9 cellular contexts compared by ENCODE assay signal in the genomic region with DNA sequence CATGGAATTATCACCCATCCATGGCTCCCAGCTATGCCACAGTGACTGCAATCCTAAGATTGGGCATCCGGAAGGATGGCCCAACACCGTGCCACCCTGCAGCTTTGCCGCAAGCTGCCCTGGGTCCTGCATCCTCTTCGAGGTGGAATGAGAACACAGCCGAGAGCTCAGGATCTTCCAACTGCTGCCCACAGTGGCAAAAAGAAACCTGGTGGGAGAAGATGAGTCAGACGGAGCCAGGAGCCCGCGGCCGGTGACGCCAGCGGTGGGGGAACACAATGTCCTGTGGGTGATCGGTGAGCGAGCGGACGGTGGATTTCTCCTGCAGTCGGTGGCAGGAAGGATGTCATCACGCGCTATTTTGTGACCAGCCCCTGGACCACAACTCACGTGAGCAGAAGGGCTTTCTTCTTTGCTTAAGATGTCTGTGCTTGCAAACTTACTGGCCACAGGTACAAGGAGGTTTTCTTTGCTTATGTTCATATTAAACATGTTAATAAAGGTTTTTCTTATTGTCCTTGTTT. TPM values are rescaled to one million over a fixed set of nuclear protein-coding genes. Genes with fewer than 3 reads are reported as not detected.
A peak's percentile ranks its signal among the peaks of the same experiment; 100 is the strongest.
DNase-seq lines count a peak whose midpoint lies in the region; ATAC-seq lines count a peak whose summit lies in the region.
"Had no signal": no experiment of that assay in that cellular context is flagged by ENCODE, and none has a peak within 500 bp of the region (broad histone marks: within the 10 kb centered on the region; RNA-seq: fewer than 3 reads in every experiment).

No MANE protein-coding gene starts in this region.

- peaks cover 48 to 60% of the 10 kb centered on the region in 2 donors for H3K4me1 ChIP-seq in duodenal mucosa (ENCODE audit: control insufficient read depth in 1 of 2, insufficient read depth in 2 of 2, low read length in 2 of 2)
- H3K4me1 ChIP-seq in stomach smooth muscle (ENCODE audit: control insufficient read depth, insufficient read depth, low read length), result peaks cover 37% of the 10 kb centered on the region

- CTCF ChIA-PET in activated CD8-positive, alpha-beta T cell treated with anti-CD3 and anti-CD28 coated beads, Interleukin-2, amount 10 ng/mL, durations not matched to agents 7 days and 5 days (lab: Charles Lee), result interaction anchor here (1.1 to 10.2 kb wide), 6 partner anchors 19 to 267 kb away, joined by 3 to 132 read pairs (median 8); a partner anchor contains a TSS

- DNase-seq in DMS 273 (lab: John Stamatoyannopoulos, UW; ENCODE audit: unreplicated experiment), result peak; percentile 53
- no peak for DNase-seq in DMS 273 treated with DMSO at 0.1 percent for 48 hours (lab: John Stamatoyannopoulos, UW)
- peak; percentile 89 for DNase-seq in NCI-H2196 (lab: John Stamatoyannopoulos, UW; ENCODE audit: unreplicated experiment)
- peak; percentile 92 for DNase-seq in activated CD8-positive, alpha-beta T cell treated with anti-CD3 and anti-CD28 coated beads, Interleukin-2, amount 10 ng/mL, durations not matched to agents 7 days and 5 days
- peak; percentile 97 for DNase-seq in natural killer cell treated with Interleukin-12 subunit alpha and Interleukin-12 subunit beta and Interleukin-15 and Interleukin-18, amount 100 ng/mL, for 72 hours (ENCODE audit: low spot score)

- H3K27me3 Mint-ChIP-seq in activated CD8-positive, alpha-beta T cell treated with anti-CD3 and anti-CD28 coated beads, Interleukin-2, amount 10 ng/mL, durations not matched to agents 7 days and 5 days (ENCODE audit: low read depth), result no peaks in the 10 kb centered on the region
- no peaks in the 10 kb centered on the region for H3K27me3 Mint-ChIP-seq in natural killer cell treated with Interleukin-12 subunit alpha and Interleukin-12 subunit beta and Interleukin-15 and Interleukin-18, amount 100 ng/mL, for 72 hours

- H3K4me3 Mint-ChIP-seq in activated CD8-positive, alpha-beta T cell treated with anti-CD3 and anti-CD28 coated beads, Interleukin-2, amount 10 ng/mL, durations not matched to agents 7 days and 5 days, result peak overlapping the region; percentile 88
- peak overlapping the region; percentile 88 for H3K4me3 Mint-ChIP-seq in natural killer cell treated with Interleukin-12 subunit alpha and Interleukin-12 subunit beta and Interleukin-15 and Interleukin-18, amount 100 ng/mL, for 72 hours

- H3K27me3 ChIP-seq in duodenal mucosa (ENCODE audit: control insufficient read depth in 1 of 2, insufficient read depth in 2 of 2, low read length in 2 of 2), result no peaks in the 10 kb centered on the region
- H3K27me3 ChIP-seq in stomach smooth muscle (ENCODE audit: control insufficient read depth in 1 of 2, insufficient read depth in 2 of 2, low read length in 2 of 2), result no peaks in the 10 kb centered on the region

- peak; percentile 18 for ATAC-seq in activated CD8-positive, alpha-beta T cell treated with anti-CD3 and anti-CD28 coated beads, Interleukin-2, amount 10 ng/mL, durations not matched to agents 7 days and 5 days
- ATAC-seq in natural killer cell treated with Interleukin-12 subunit alpha and Interleukin-12 subunit beta and Interleukin-15 and Interleukin-18, amount 100 ng/mL, for 72 hours, result peak; percentile 59 to 74
- no peak for ATAC-seq in GM18502 (IDR thresholded peaks at IDR 0.05; ENCODE audit: poor library complexity, unreplicated experiment)

- no peaks in the 10 kb centered on the region for H3K9me3 Mint-ChIP-seq in activated CD8-positive, alpha-beta T cell treated with anti-CD3 and anti-CD28 coated beads, Interleukin-2, amount 10 ng/mL, durations not matched to agents 7 days and 5 days (ENCODE audit: insufficient read depth)
- no peaks in the 10 kb centered on the region for H3K9me3 Mint-ChIP-seq in natural killer cell treated with Interleukin-12 subunit alpha and Interleukin-12 subunit beta and Interleukin-15 and Interleukin-18, amount 100 ng/mL, for 72 hours

- H3K36me3 Mint-ChIP-seq in activated CD8-positive, alpha-beta T cell treated with anti-CD3 and anti-CD28 coated beads, Interleukin-2, amount 10 ng/mL, durations not matched to agents 7 days and 5 days (ENCODE audit: low read depth), result peaks cover 5% of the 10 kb centered on the region
- no peaks in the 10 kb centered on the region for H3K36me3 Mint-ChIP-seq in natural killer cell treated with Interleukin-12 subunit alpha and Interleukin-12 subunit beta and Interleukin-15 and Interleukin-18, amount 100 ng/mL, for 72 hours

- H3K27ac ChIP-seq in duodenal mucosa (ENCODE audit: low read depth, low read length), result peak overlapping the region; percentile 86
- H3K27ac ChIP-seq in stomach smooth muscle (ENCODE audit: low read length), result peak overlapping the region; percentile 93

- H3K4me1 Mint-ChIP-seq in activated CD8-positive, alpha-beta T cell treated with anti-CD3 and anti-CD28 coated beads, Interleukin-2, amount 10 ng/mL, durations not matched to agents 7 days and 5 days (ENCODE audit: low read depth), result peaks cover 81% of the 10 kb centered on the region
- H3K4me1 Mint-ChIP-seq in natural killer cell treated with Interleukin-12 subunit alpha and Interleukin-12 subunit beta and Interleukin-15 and Interleukin-18, amount 100 ng/mL, for 72 hours (ENCODE audit: low read depth in 2 of 2), result peaks cover 62 to 64% of the 10 kb centered on the region in 2 donors

- H3K4me3 ChIP-seq in duodenal mucosa (ENCODE audit: low read depth in 1 of 2, low read length in 2 of 2) (peak overlapping the region; percentile 58 to 84), stomach smooth muscle (ENCODE audit: low read length in 2 of 2) (peak overlapping the region; percentile 69 to 78)

- H3K27ac Mint-ChIP-seq in activated CD8-positive, alpha-beta T cell treated with anti-CD3 and anti-CD28 coated beads, Interleukin-2, amount 10 ng/mL, durations not matched to agents 7 days and 5 days, result peak overlapping the region; percentile 100
- peak overlapping the region; percentile 97 to 100 for H3K27ac Mint-ChIP-seq in natural killer cell treated with Interleukin-12 subunit alpha and Interleukin-12 subunit beta and Interleukin-15 and Interleukin-18, amount 100 ng/mL, for 72 hours

- H3K9ac ChIP-seq in duodenal mucosa (ENCODE audit: low read depth in 1 of 2, low read length in 2 of 2) (peak overlapping the region; percentile 72 to 91), stomach smooth muscle (ENCODE audit: low read length in 2 of 2) (peak overlapping the region; percentile 87 to 89)

- H3K9me3 ChIP-seq in duodenal mucosa (ENCODE audit: control insufficient read depth in 1 of 2, low read length in 2 of 2), result no peaks in the 10 kb centered on the region
- H3K9me3 ChIP-seq in stomach smooth muscle (ENCODE audit: control insufficient read depth in 2 of 2, low read length in 2 of 2), result no peaks in the 10 kb centered on the region

- H3K36me3 ChIP-seq in duodenal mucosa (ENCODE audit: control insufficient read depth in 1 of 2, insufficient read depth in 2 of 2, low read length in 2 of 2), result no peaks in the 10 kb centered on the region
- no peaks in the 10 kb centered on the region for H3K36me3 ChIP-seq in stomach smooth muscle (ENCODE audit: control insufficient read depth in 2 of 2, insufficient read depth in 2 of 2, low read length in 2 of 2)

- POLR2A ChIA-PET in activated CD8-positive, alpha-beta T cell treated with anti-CD3 and anti-CD28 coated beads, Interleukin-2, amount 10 ng/mL, durations not matched to agents 7 days and 5 days (lab: Charles Lee), result interaction anchor here (0.6 to 3.7 kb wide), 24 partner anchors 9 to 271 kb away, joined by 3 to 35 read pairs (median 4); a partner anchor contains a TSS

RNA-seq across cellular contexts. Expression of a gene that starts 20.1 kb away (rescaled TPM):
- 100 to 1,000 TPM; 334 to 355 TPM for total RNA-seq in activated CD8-positive, alpha-beta T cell treated with anti-CD3 and anti-CD28 coated beads, Interleukin-2, amount 10 ng/mL, durations not matched to agents 7 days and 5 days
- 10 to 100 TPM; 61.8 to 73.6 TPM for total RNA-seq in natural killer cell treated with Interleukin-12 subunit alpha and Interleukin-12 subunit beta and Interleukin-15 and Interleukin-18, amount 100 ng/mL, for 72 hours
- total RNA-seq: kidney epithelial cell had no signal

RNA-seq across cellular contexts. Expression of a gene that starts 23.8 kb away (rescaled TPM):
- 100 to 1,000 TPM in 1 of 2 experiments, 10 to 100 TPM in 1; 99.5 to 111 TPM for total RNA-seq in activated CD8-positive, alpha-beta T cell treated with anti-CD3 and anti-CD28 coated beads, Interleukin-2, amount 10 ng/mL, durations not matched to agents 7 days and 5 days
- total RNA-seq in natural killer cell treated with Interleukin-12 subunit alpha and Interleukin-12 subunit beta and Interleukin-15 and Interleukin-18, amount 100 ng/mL, for 72 hours, result 100 to 1,000 TPM; 160 to 215 TPM

RNA-seq across cellular contexts. Expression of a gene that starts 36.2 kb away (rescaled TPM):
- total RNA-seq in activated CD8-positive, alpha-beta T cell treated with anti-CD3 and anti-CD28 coated beads, Interleukin-2, amount 10 ng/mL, durations not matched to agents 7 days and 5 days, result under 1 TPM; 0.92 to 0.94 TPM
- under 1 TPM in 1 of 2 donors, not detected in 1; 0.56 TPM for total RNA-seq in natural killer cell treated with Interleukin-12 subunit alpha and Interleukin-12 subunit beta and Interleukin-15 and Interleukin-18, amount 100 ng/mL, for 72 hours
- total RNA-seq: kidney epithelial cell had no signal

Comparison
In these comparisons a context has a peak if more than half of its experiments do, and no peak if none do; other contexts are left out.
1. RNA of a gene that starts 20.1 kb away (total RNA-seq): 334 to 355 TPM in activated CD8-positive, alpha-beta T cell treated with anti-CD3 and anti-CD28 coated beads, Interleukin-2, amount 10 ng/mL, durations not matched to agents 7 days and 5 days; 61.8 to 73.6 TPM in natural killer cell treated with Interleukin-12 subunit alpha and Interleukin-12 subunit beta and Interleukin-15 and Interleukin-18, amount 100 ng/mL, for 72 hours; every median in the first group is over 4 times any median in the second.